ENCODE assay signal across 21 cellular contexts in genomic region chr2:10772868-10773215, GRCh38. TPM values are rescaled to one million over a fixed set of nuclear protein-coding genes. Genes with fewer than 3 reads are reported as not detected.
"Had no signal": no experiment of that assay in that cellular context is flagged by ENCODE, and none has a peak within 500 bp of the region (broad histone marks: within the 10 kb centered on the region; RNA-seq: fewer than 3 reads in every experiment).

No MANE protein-coding gene starts in this region.

- H3K9me3 Mint-ChIP-seq: nephron; stimulated activated naive CD8-positive, alpha-beta T cell treated with anti-CD3 and anti-CD28 coated beads, Interleukin-15, Interleukin-2, amounts not matched to agents 100 ng/mL and 50 ng/mL, for 24 hours had no signal

- H3K36me3 ChIP-seq: uterus had no signal

- H3K4me3 Mint-ChIP-seq: nephron; stimulated activated naive CD8-positive, alpha-beta T cell treated with anti-CD3 and anti-CD28 coated beads, Interleukin-15, Interleukin-2, amounts not matched to agents 100 ng/mL and 50 ng/mL, for 24 hours had no signal

- H3K27me3 Mint-ChIP-seq: stimulated activated naive CD8-positive, alpha-beta T cell treated with anti-CD3 and anti-CD28 coated beads, Interleukin-15, Interleukin-2, amounts not matched to agents 100 ng/mL and 50 ng/mL, for 24 hours had no signal

- H3K9me3 ChIP-seq: left ventricle myocardium inferior, tibial artery, uterus had no signal

- H3K4me3 ChIP-seq: left ventricle myocardium inferior, SK-N-MC, tibial artery, uterus had no signal

- H3K27me3 ChIP-seq: tibial artery, uterus had no signal

- H3K27ac Mint-ChIP-seq: stimulated activated naive CD8-positive, alpha-beta T cell treated with anti-CD3 and anti-CD28 coated beads, Interleukin-15, Interleukin-2, amounts not matched to agents 100 ng/mL and 50 ng/mL, for 24 hours had no signal

- H3K4me1 ChIP-seq: uterus had no signal

- H3K27ac ChIP-seq: SK-N-MC, tibial artery, uterus had no signal

- DNase-seq: activated CD4-positive, alpha-beta T cell treated with anti-CD3 and anti-CD28 coated beads for 1 hour; activated naive CD4-positive, alpha-beta T cell treated with Interleukin-2 at 50 U/mL for 16 hours; activated T-cell treated with anti-CD3 and anti-CD28 coated beads, Interleukin-2, amount 50 U/mL, for 1 hour; effector CD4-positive, alpha-beta T cell; erythroblast; foreskin fibroblast; kidney glomerular epithelial cell; left ventricle myocardium inferior; mammary epithelial cell; retina; stimulated activated CD4-positive, alpha-beta T cell treated with anti-CD3 and anti-CD28 coated beads, Interleukin-12 subunit alpha, Interleukin-12 subunit beta, amount 100 ng/mL, for 4 hours; stimulated activated CD4-positive, alpha-beta T cell treated with anti-CD3 and anti-CD28 coated beads, Interleukin-4, amount 100 ng/mL, for 4 hours; uterus had no signal

RNA-seq across cellular contexts. Expression of gene ATP6V1C2, which starts 51.4 kb away (rescaled TPM):
- total RNA-seq: chondrocyte, mononuclear cell, myocyte had no signal
- polyA plus RNA-seq: fibroblast of lung had no signal
